Comparison of ENCODE assay signal across 8 cellular contexts in the genomic region with DNA sequence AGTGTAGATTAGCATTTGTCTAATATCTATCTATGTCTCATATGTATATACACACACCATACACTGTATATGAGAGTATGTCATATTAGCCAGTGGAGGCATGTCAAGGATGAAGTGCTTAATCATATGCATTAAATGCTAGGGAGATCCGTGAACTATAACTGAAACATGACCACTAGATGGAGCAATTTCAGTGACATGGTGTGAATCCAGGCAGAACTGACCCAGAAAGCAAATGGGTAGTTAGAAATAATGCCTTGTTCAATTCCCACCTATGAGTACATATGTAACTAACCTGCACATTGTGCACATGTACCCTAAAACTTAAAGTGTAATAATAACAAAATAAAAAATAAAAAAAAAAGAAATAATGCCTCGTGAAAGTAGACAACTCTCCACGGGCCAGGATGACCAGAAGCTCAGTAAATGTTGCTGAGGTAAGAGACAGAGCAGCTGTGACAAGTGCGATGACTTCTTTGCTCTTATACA.
DNase-seq lines count a peak whose midpoint lies in the region; ATAC-seq and TF ChIP-seq lines count a peak whose summit lies in the region.
"Not testable (repeated sequence)": the region's sequence is repeated elsewhere in the genome, so short reads cannot be mapped to it uniquely, and the experiment has no call there.

No MANE protein-coding gene starts in this region.

- in situ Hi-C loops in GM13976 (cut with MboI; ENCODE audit: low sequenced_read_pairs, unreplicated experiment): not testable (repeated sequence)

- H3K27ac Mint-ChIP-seq in neural crest cell (ENCODE audit: unreplicated experiment): not testable (repeated sequence)

- not testable (repeated sequence) for H3K4me1 ChIP-seq in HEK293 (ENCODE audit: control insufficient read depth, insufficient read depth, low read length); body of pancreas; cardiac muscle cell (ENCODE audit: low read depth)

- not testable (repeated sequence) for H3K36me3 ChIP-seq in HEK293 (ENCODE audit: control insufficient read depth in 2 of 2, insufficient read depth in 1 of 2, low read length in 2 of 2); body of pancreas (replicated peaks in 1 of 2; ENCODE audit: insufficient read depth in 1 of 2, low read depth in 2 of 2); cardiac muscle cell

- H3K9me3 Mint-ChIP-seq in neural crest cell: not testable (repeated sequence)

- intact Hi-C loops in body of pancreas (cut with DNase I): not testable (repeated sequence)

- peak; percentile 36 for TF ChIP-seq CTCF in AG09309 (IDR thresholded peaks at IDR 0.05; ENCODE audit: control insufficient read depth, insufficient read depth, low read depth, low read length, missing control alignments)
- peak; percentile 13 for TF ChIP-seq CTCF in GM13976 (IDR thresholded peaks at IDR 0.05; ENCODE audit: borderline replicate concordance, control extremely low read depth, extremely low read depth, insufficient read depth, missing control alignments)
- not testable (repeated sequence) for TF ChIP-seq CTCF in HEK293 (tag by site-specific recombination; IDR thresholded peaks at IDR 0.05)
- peak; percentile 62 for TF ChIP-seq CTCF in LNCAP (IDR thresholded peaks at IDR 0.05)
- peak; percentile 70 for TF ChIP-seq CTCF in RWPE1 (conservative IDR thresholded peaks at IDR 0.05; ENCODE audit: low read depth)
- TF ChIP-seq CTCF in body of pancreas (IDR thresholded peaks at IDR 0.05): peak in 6 of 7 experiments; percentile 13 to 45 (median 26)
- peak; percentile 45 for TF ChIP-seq CTCF in cardiac muscle cell (IDR thresholded peaks at IDR 0.05; ENCODE audit: low read depth, low read length)
- peak; percentile 68 for TF ChIP-seq CTCF in neural crest cell (conservative IDR thresholded peaks at IDR 0.05)

- 57% methylated on average over 4 of the region's 4 CpGs for WGBS in body of pancreas, 2 donors

- not testable (repeated sequence) for H3K4me1 Mint-ChIP-seq in neural crest cell

- not testable (repeated sequence) for H3K9me3 ChIP-seq in HEK293 (ENCODE audit: control insufficient read depth, insufficient read depth, low read depth, low read length); body of pancreas; cardiac muscle cell (ENCODE audit: low read depth)

- not testable (repeated sequence) for H3K27ac ChIP-seq in HEK293 (ENCODE audit: extremely low read depth, low read depth, low read length); RWPE1; body of pancreas; cardiac muscle cell

- peaks cover 23% of the 10 kb centered on the region for H3K27me3 Mint-ChIP-seq in neural crest cell (ENCODE audit: low read depth)

- POLR2A ChIA-PET in HEK293 (lab: Yijun Ruan, JAX); RWPE1 (lab: Yijun Ruan, JAX; ENCODE audit: low non-redundant PET): not testable (repeated sequence)

- H3K36me3 Mint-ChIP-seq in neural crest cell (ENCODE audit: low read depth): not testable (repeated sequence)

- ATAC-seq in body of pancreas: not testable (repeated sequence)

- H3K27me3 ChIP-seq in body of pancreas: not testable (repeated sequence)
- peaks cover 14% of the 10 kb centered on the region for H3K27me3 ChIP-seq in cardiac muscle cell

- CTCF ChIA-PET in HEK293 (lab: Yijun Ruan, JAX): interaction anchor here (0.6 to 1.1 kb wide), 20 partner anchors 9 to 1077 kb away, joined by 3 to 9 read pairs (median 3); partner anchors contain the start of gene YME1L1
- CTCF ChIA-PET in RWPE1 (lab: Yijun Ruan, JAX): interaction anchor here (0.6 kb wide), 7 partner anchors 24 to 1567 kb away, joined by 3 to 8 read pairs (median 3); no protein-coding TSS in a partner anchor

- not testable (repeated sequence) for TF ChIP-seq POLR2A in body of pancreas (IDR thresholded peaks at IDR 0.05)

- DNase-seq in AG09309 (ENCODE audit: low read depth); GM13976 (ENCODE audit: low spot score); body of pancreas; neural crest cell (ENCODE audit: low read depth, low spot score): not testable (repeated sequence)
- DNase-seq in RWPE1 (ENCODE audit: low spot score): peak; percentile 13
- DNase-seq in cardiac muscle cell (ENCODE audit: low read depth in 1 of 2, low spot score in 1 of 2): peak; percentile 8 to 19

- not testable (repeated sequence) for H3K4me3 Mint-ChIP-seq in neural crest cell

- H3K4me3 ChIP-seq in AG09309 (ENCODE audit: control insufficient read depth, low read depth, low read length); HEK293 (ENCODE audit: low read depth, low read length); body of pancreas; cardiac muscle cell: not testable (repeated sequence)

TF ChIP-seq in HEK293, 187 proteins besides CTCF, POLR2A, EP300 and RAD21:
- peak; percentile 49 for TF ChIP-seq ZNF654 (tag by site-specific recombination; IDR thresholded peaks at IDR 0.05; ENCODE audit: low read depth)
- peak; percentile 78 for TF ChIP-seq ZNF335 (tag by site-specific recombination; conservative IDR thresholded peaks at IDR 0.05)
- TF ChIP-seq ZBTB17 (tag by site-specific recombination; IDR thresholded peaks at IDR 0.05): peak; percentile 22; the same call in 1 of the 2 replicates
- peak; percentile 98 for TF ChIP-seq ZNF18 (tag by site-specific recombination; IDR thresholded peaks at IDR 0.05)
